ENCODE assay signal across 14 cellular contexts in the genomic region with DNA sequence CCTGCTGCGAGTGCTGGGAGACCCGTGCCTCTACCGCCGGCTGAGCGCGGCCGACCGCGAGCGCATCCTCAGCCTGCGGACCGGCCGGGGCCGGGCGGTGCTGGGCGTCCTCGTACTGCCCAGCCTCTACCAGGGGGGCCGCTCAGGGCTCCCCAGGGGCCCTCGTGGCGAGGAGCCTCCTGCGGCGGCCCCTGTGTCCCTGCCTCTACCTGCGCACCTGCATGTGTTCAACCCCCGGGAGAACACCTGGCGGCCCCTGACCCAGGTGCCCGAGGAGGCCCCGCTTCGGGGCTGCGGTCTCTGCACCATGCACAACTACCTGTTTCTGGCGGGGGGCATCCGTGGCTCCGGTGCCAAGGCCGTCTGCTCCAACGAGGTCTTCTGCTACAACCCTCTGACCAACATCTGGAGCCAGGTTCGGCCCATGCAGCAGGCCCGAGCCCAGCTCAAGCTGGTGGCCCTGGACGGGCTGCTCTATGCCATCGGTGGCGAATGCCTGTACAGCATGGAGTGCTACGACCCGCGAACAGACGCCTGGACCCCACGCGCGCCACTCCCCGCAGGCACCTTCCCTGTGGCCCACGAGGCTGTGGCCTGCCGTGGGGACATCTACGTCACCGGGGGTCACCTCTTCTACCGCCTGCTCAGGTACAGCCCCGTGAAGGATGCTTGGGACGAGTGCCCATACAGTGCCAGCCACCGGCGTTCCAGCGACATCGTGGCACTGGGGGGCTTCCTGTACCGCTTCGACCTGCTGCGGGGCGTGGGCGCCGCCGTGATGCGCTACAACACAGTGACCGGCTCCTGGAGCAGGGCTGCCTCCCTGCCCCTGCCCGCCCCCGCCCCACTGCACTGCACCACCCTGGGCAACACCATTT. TPM values are rescaled to one million over a fixed set of nuclear protein-coding genes. Genes with fewer than 3 reads are reported as not detected.
DNase-seq lines count a peak whose midpoint lies in the region; ATAC-seq and TF ChIP-seq lines count a peak whose summit lies in the region.
"Had no signal": no experiment of that assay in that cellular context is flagged by ENCODE, and none has a peak within 500 bp of the region (broad histone marks: within the 10 kb centered on the region; RNA-seq: fewer than 3 reads in every experiment).

No MANE protein-coding gene starts in this region.

- peak overlapping the region in 1 of 2 donors; percentile 60 for H3K9ac ChIP-seq in colonic mucosa (ENCODE audit: low read depth in 2 of 2, low read length in 2 of 2)

- H3K27me3 Mint-ChIP-seq in IgD-negative memory B cell = no peaks in the 10 kb centered on the region

- peaks cover 0 to 16% (median 9%) of the 10 kb centered on the region in 3 donors for H3K4me1 Mint-ChIP-seq in IgD-negative memory B cell

- H3K9me3 ChIP-seq in DOHH2 (ENCODE audit: control insufficient read depth, insufficient read depth, low read length) (no peaks in the 10 kb centered on the region), colonic mucosa (no peaks in the 10 kb centered on the region), gastrocnemius medialis (no peaks in the 10 kb centered on the region), sigmoid colon (no peaks in the 10 kb centered on the region)

- no peaks in the 10 kb centered on the region for H3K9me2 ChIP-seq in DOHH2 (replicated peaks; ENCODE audit: control insufficient read depth, low read length)

- peak overlapping the region in 2 of 3 donors; percentile 69 to 80 for H3K27ac Mint-ChIP-seq in IgD-negative memory B cell

- H3K36me3 ChIP-seq in DOHH2 (ENCODE audit: control insufficient read depth, low read length) (no peaks in the 10 kb centered on the region), colonic mucosa (no peaks in the 10 kb centered on the region), gastrocnemius medialis (no peaks in the 10 kb centered on the region), sigmoid colon (no peaks in the 10 kb centered on the region)
- H3K36me3 ChIP-seq: cardiac muscle cell had no signal

- peak overlapping the region; percentile 75 to 87 (median 79) for H3K4me3 Mint-ChIP-seq in IgD-negative memory B cell

- H4K20me1 ChIP-seq in DOHH2 (ENCODE audit: control insufficient read depth, insufficient read depth, low read depth, low read length) = no peaks in the 10 kb centered on the region

- in situ Hi-C loops in gastrocnemius medialis (cut with MboI; ENCODE audit: low sequenced_read_pairs in 4 of 4) = no loop called here

- no peaks in the 10 kb centered on the region for H3K36me3 Mint-ChIP-seq in IgD-negative memory B cell

- intact Hi-C loops in colonic mucosa (cut with DNase I) = no loop called here
- intact Hi-C loops in gastrocnemius medialis (cut with DNase I; ENCODE audit: low total_unique reads) = no loop called here
- intact Hi-C loops in sigmoid colon (cut with DNase I) = no loop called here

- H3K4me1 ChIP-seq in DOHH2 (ENCODE audit: control insufficient read depth, low read length) (peaks cover 32% of the 10 kb centered on the region), colonic mucosa (no peaks in the 10 kb centered on the region), gastrocnemius medialis (peaks cover 9% of the 10 kb centered on the region in 2 donors), sigmoid colon (peaks cover 0 to 24% (median 20%) of the 10 kb centered on the region in 4 donors)

- TF ChIP-seq EP300 in sigmoid colon (IDR thresholded peaks at IDR 0.05) = no peak

- TF ChIP-seq POLR2A in gastrocnemius medialis (IDR thresholded peaks at IDR 0.05) (no peak), sigmoid colon (IDR thresholded peaks at IDR 0.05) (no peak)

- H3K4me3 ChIP-seq in DOHH2 (ENCODE audit: low read length) = peak overlapping the region; percentile 76
- H3K4me3 ChIP-seq in colonic mucosa = peak overlapping the region; percentile 18
- H3K4me3 ChIP-seq in gastrocnemius medialis = peak overlapping the region; percentile 13 to 43 (median 23)
- peak overlapping the region in 2 of 4 donors; percentile 27 to 34 for H3K4me3 ChIP-seq in sigmoid colon
- H3K4me3 ChIP-seq: cardiac muscle cell had no signal

- DNase-seq in colonic mucosa = no peak
- DNase-seq in gastrocnemius medialis = no peak
- no peak for DNase-seq in stimulated activated CD4-positive, alpha-beta T cell treated with anti-CD3 and anti-CD28 coated beads, Interleukin-4, amount 100 ng/mL, for 24 hours
- no peak for DNase-seq in DMS 273 (lab: John Stamatoyannopoulos, UW; ENCODE audit: unreplicated experiment)
- no peak for DNase-seq in SIG-M5 (lab: John Stamatoyannopoulos, UW)
- DNase-seq in sigmoid colon = no peak
- DNase-seq: DMS79 treated with DMSO at 0.1 percent for 48 hours, NCI-H345 had no signal

- H3K4me2 ChIP-seq in DOHH2 (ENCODE audit: low read length) = peak overlapping the region; percentile 92

- no peaks in the 10 kb centered on the region for H3K27me3 ChIP-seq in DOHH2 (ENCODE audit: control insufficient read depth, low read length)
- H3K27me3 ChIP-seq in colonic mucosa = peaks cover 32% of the 10 kb centered on the region
- peaks cover 33 to 49% (median 47%) of the 10 kb centered on the region in 3 donors for H3K27me3 ChIP-seq in gastrocnemius medialis
- H3K27me3 ChIP-seq in sigmoid colon = peaks cover 25 to 65% (median 58%) of the 10 kb centered on the region in 3 donors
- H3K27me3 ChIP-seq: cardiac muscle cell had no signal

- peaks cover 10% of the 10 kb centered on the region; the same call in 1 of the 2 replicates for H3F3A ChIP-seq in DOHH2 (ENCODE audit: control insufficient read depth, insufficient read depth)

- H3K27ac ChIP-seq in DOHH2 (ENCODE audit: low read depth, low read length) = peak overlapping the region; percentile 31
- H3K27ac ChIP-seq in colonic mucosa = no peak overlapping the region
- H3K27ac ChIP-seq in gastrocnemius medialis = no peak overlapping the region
- no peak overlapping the region for H3K27ac ChIP-seq in sigmoid colon
- H3K27ac ChIP-seq: cardiac muscle cell had no signal

- TF ChIP-seq CTCF in DOHH2 (IDR thresholded peaks at IDR 0.05; ENCODE audit: low read depth, low read length, poor library complexity, severe bottlenecking) (no peak), colonic mucosa (IDR thresholded peaks at IDR 0.05) (no peak), gastrocnemius medialis (IDR thresholded peaks at IDR 0.05 in 4 of 5, conservative IDR thresholded peaks at IDR 0.05 in 1 of 5) (no peak), sigmoid colon (IDR thresholded peaks at IDR 0.05) (no peak)

- no peaks in the 10 kb centered on the region for H3K79me2 ChIP-seq in DOHH2 (ENCODE audit: control insufficient read depth, low read length)

- no peak for ATAC-seq in gastrocnemius medialis
- ATAC-seq: sciatic nerve had no signal

- 51 to 59% methylated on average over 69 of the region's 69 CpGs for WGBS in sigmoid colon, 2 donors

- H3K9me3 Mint-ChIP-seq in IgD-negative memory B cell = no peaks in the 10 kb centered on the region

RNA-seq across cellular contexts. Expression of gene KLHDC7B, which starts 3.5 kb away (rescaled TPM):
- polyA plus RNA-seq in IgD-negative memory B cell (4.7 TPM), sigmoid colon (1 to 10 TPM in 1 of 3 donors, not detected in 2; 2.0 TPM)
- total RNA-seq in colonic mucosa (under 1 TPM; 0.07 to 0.16 TPM), gastrocnemius medialis (not detected), sigmoid colon (not detected)
- total RNA-seq: lung microvascular endothelial cell had no signal

RNA-seq across cellular contexts. Expression of gene SYCE3, which starts 13.6 kb away (rescaled TPM):
- polyA plus RNA-seq in IgD-negative memory B cell = not detected
- not detected for total RNA-seq in colonic mucosa
- not detected for total RNA-seq in gastrocnemius medialis
- not detected for total RNA-seq in sigmoid colon
- polyA plus RNA-seq in sigmoid colon = not detected
- total RNA-seq: activated CD8-positive, alpha-beta memory T cell treated with anti-CD3 and anti-CD28 coated beads for 36 hours; cardiac muscle cell; lung microvascular endothelial cell; sciatic nerve had no signal
- polyA plus RNA-seq: cardiac muscle cell had no signal

RNA-seq across cellular contexts. Expression of gene TYMP, which starts 19.3 kb away (rescaled TPM):
- 56.8 TPM for polyA plus RNA-seq in IgD-negative memory B cell
- 10 to 100 TPM; 22.6 to 28.0 TPM for total RNA-seq in colonic mucosa
- 10 to 100 TPM in 3 of 4 donors, 1 to 10 TPM in 1; 8.8 to 15.8 (median 11.8) TPM for total RNA-seq in gastrocnemius medialis
- total RNA-seq in sigmoid colon = 10 to 100 TPM; 20.0 to 44.3 (median 22.5) TPM
- 100 to 1,000 TPM in 1 of 3 donors, 10 to 100 TPM in 2; 17.4 to 169 (median 89.5) TPM for polyA plus RNA-seq in sigmoid colon

RNA-seq across cellular contexts. Expression of gene SCO2, which starts 23.8 kb away (rescaled TPM):
- 11.8 TPM for polyA plus RNA-seq in IgD-negative memory B cell
- total RNA-seq in colonic mucosa = 1 to 10 TPM; 1.8 to 5.8 TPM
- 1 to 10 TPM in 2 of 4 donors, not detected in 2; 1.0 to 2.3 TPM for total RNA-seq in gastrocnemius medialis
- 1 to 10 TPM in 3 of 4 donors, not detected in 1; 1.3 to 1.8 (median 1.4) TPM for total RNA-seq in sigmoid colon
- polyA plus RNA-seq in sigmoid colon = 1 to 10 TPM; 3.9 to 5.4 (median 5.1) TPM
- total RNA-seq: cardiac muscle cell had no signal

RNA-seq across cellular contexts. Expression of gene CPT1B, which starts 29.1 kb away (rescaled TPM):
- polyA plus RNA-seq in IgD-negative memory B cell (1.6 TPM), sigmoid colon (10 to 100 TPM in 1 of 3 donors, 1 to 10 TPM in 2; 3.2 to 22.6 (median 4.2) TPM)
- total RNA-seq in colonic mucosa (10 to 100 TPM; 20.1 to 21.7 TPM), gastrocnemius medialis (100 to 1,000 TPM in 1 of 4 donors, 10 to 100 TPM in 3; 53.4 to 134 (median 63.7) TPM), sigmoid colon (10 to 100 TPM in 1 of 4 donors, 1 to 10 TPM in 3; 1.4 to 10.2 (median 6.1) TPM)
